8 cellular contexts compared by ENCODE assay signal in genomic region chr5:177111720-177112394, GRCh38. TPM values are rescaled to one million over a fixed set of nuclear protein-coding genes. Genes with fewer than 3 reads are reported as not detected.
DNase-seq lines count a peak whose midpoint lies in the region; ATAC-seq, FAIRE-seq and TF ChIP-seq lines count a peak whose summit lies in the region.

No MANE protein-coding gene starts in this region.

- peak overlapping the region in 1 of 2 experiments; percentile 50; a peak in 1 of 6 replicates for H3K27ac ChIP-seq in A549

- in situ Hi-C loops in GM13976 (cut with MboI; ENCODE audit: low sequenced_read_pairs, unreplicated experiment), result loop anchor here (10.0 kb wide), 2 partner anchors 183 to 447 kb away; no protein-coding TSS in a partner anchor

- H3K9me3 ChIP-seq in A549, result no peaks in the 10 kb centered on the region

- H3K27ac Mint-ChIP-seq in stimulated activated naive B cell treated with anti-CD40 and anti-IgM and Interleukin-4, amounts not matched to agents 10 μg/mL and 1 μg/mL and 100 μg/mL, for 72 hours, result no peak overlapping the region

- peaks cover 4% of the 10 kb centered on the region; the same call in 1 of the 3 replicates for H3K4me1 ChIP-seq in A549

- DNase-seq in A549 (ENCODE audit: low read depth in 1 of 2, low spot score in 1 of 2) (peak; percentile 51 to 84), GM13976 (ENCODE audit: low spot score) (peak; percentile 84), NCI-H2227 treated with DMSO at 0.1 percent for 48 hours (lab: John Stamatoyannopoulos, UW) (peak; percentile 23), ecto neural progenitor cell (ENCODE audit: low spot score) (peak; percentile 89), mucosa of gallbladder (ENCODE audit: low spot score) (peak; percentile 50)
- DNase-seq in activated CD4-positive, alpha-beta T cell treated with anti-CD3 and anti-CD28 coated beads, Interleukin-2, amount 50 U/mL, for 1 hour, result peak; percentile 58
- DNase-seq in stimulated activated naive B cell treated with anti-CD40 and anti-IgM and Interleukin-4, amounts not matched to agents 10 μg/mL and 1 μg/mL and 100 μg/mL, for 72 hours, result peak; percentile 49

- ATAC-seq in A549 (peak; percentile 62 to 84; a peak in 5 of 6 replicates), HG03439 (IDR thresholded peaks at IDR 0.05; ENCODE audit: unreplicated experiment) (no peak)
- peak; percentile 66 to 69 for ATAC-seq in stimulated activated naive B cell treated with anti-CD40 and anti-IgM and Interleukin-4, amounts not matched to agents 10 μg/mL and 1 μg/mL and 100 μg/mL, for 72 hours (replicated peaks)

- H3K4me3 Mint-ChIP-seq in stimulated activated naive B cell treated with anti-CD40 and anti-IgM and Interleukin-4, amounts not matched to agents 10 μg/mL and 1 μg/mL and 100 μg/mL, for 72 hours, result peak overlapping the region in 1 of 2 donors; percentile 43

- peak; percentile 95 for TF ChIP-seq CTCF in A549 (IDR thresholded peaks at IDR 0.05)
- peak; percentile 81 for TF ChIP-seq CTCF in GM13976 (IDR thresholded peaks at IDR 0.05; ENCODE audit: borderline replicate concordance, control extremely low read depth, extremely low read depth, insufficient read depth, missing control alignments)

- POLR2A ChIA-PET in A549 (lab: Yijun Ruan, JAX), result no interaction called here

- H3K4me1 Mint-ChIP-seq in stimulated activated naive B cell treated with anti-CD40 and anti-IgM and Interleukin-4, amounts not matched to agents 10 μg/mL and 1 μg/mL and 100 μg/mL, for 72 hours, result peaks cover 12 to 29% of the 10 kb centered on the region in 2 donors

- 15% methylated on average over 12 of the region's 12 CpGs for WGBS in A549 (ENCODE audit: missing lambda C conversion rate)

- CTCF ChIA-PET in A549 (lab: Yijun Ruan, JAX), result interaction anchor here (0.6 to 7.5 kb wide), 38 partner anchors 9 to 1382 kb away, joined by 3 to 168 read pairs (median 5); partner anchors contain the start of genes FGFR4, NSD1, PRELID1 and RAB24

- peaks cover 0 to 4% of the 10 kb centered on the region in 2 donors for H3K27me3 Mint-ChIP-seq in stimulated activated naive B cell treated with anti-CD40 and anti-IgM and Interleukin-4, amounts not matched to agents 10 μg/mL and 1 μg/mL and 100 μg/mL, for 72 hours

- peaks cover 0 to 4% of the 10 kb centered on the region in 2 donors for H3K36me3 Mint-ChIP-seq in stimulated activated naive B cell treated with anti-CD40 and anti-IgM and Interleukin-4, amounts not matched to agents 10 μg/mL and 1 μg/mL and 100 μg/mL, for 72 hours

- H3K4me2 ChIP-seq in A549, result peak overlapping the region; percentile 40

- no peak for TF ChIP-seq EP300 in A549 (IDR thresholded peaks at IDR 0.05)

- TF ChIP-seq RAD21 in A549 (conservative IDR thresholded peaks at IDR 0.05 in 1 of 2, IDR thresholded peaks at IDR 0.05 in 1 of 2), result peak; percentile 95 to 97

- TF ChIP-seq POLR2A in A549 (IDR thresholded peaks at IDR 0.05; ENCODE audit: low read length), result no peak

- H3K9me3 Mint-ChIP-seq in stimulated activated naive B cell treated with anti-CD40 and anti-IgM and Interleukin-4, amounts not matched to agents 10 μg/mL and 1 μg/mL and 100 μg/mL, for 72 hours, result peaks cover 0 to 5% of the 10 kb centered on the region in 2 donors

- no peak for FAIRE-seq in A549 (lab: Jason Lieb, UNC)

- H3K4me3 ChIP-seq in A549, result no peak overlapping the region

TF ChIP-seq in A549, 52 proteins besides CTCF, POLR2A, EP300 and RAD21:
- TF ChIP-seq POLR2AphosphoS2 (conservative IDR thresholded peaks at IDR 0.05; ENCODE audit: low read length) (no peak), SMC3 (IDR thresholded peaks at IDR 0.05) (peak; percentile 87)
TF ChIP-seq in A549: peak in this region for 1.

RNA-seq across cellular contexts. Expression of gene NSD1, which starts 21.7 kb away (rescaled TPM):
- polyA plus RNA-seq in A549 (2011; rRNA removed), result 35.5 and 38.2 TPM in 2 replicates
- polyA plus RNA-seq in A549 (2012; cell fraction: cytosol; rRNA removed), result 6.2 and 8.1 TPM in 2 replicates
- 8.4 and 9.5 TPM in 2 replicates for polyA plus RNA-seq in A549 (2012; cell fraction: nucleus; rRNA removed)
- 15.2 to 16.7 TPM (median 16.3 TPM) in 3 replicates for polyA plus RNA-seq in A549 (2017; fragmentation: RNase III; extraction: RNeasy Plus Mini Kit Qiagen cat#74134 plus additional on column Dnase treatment)
- 56.8 and 59.0 TPM in 2 replicates for polyA minus RNA-seq in A549 (2011; rRNA and poly(A)+ RNA removed)
- 82.1 TPM for total RNA-seq in mucosa of gallbladder

RNA-seq across cellular contexts. Expression of gene FGFR4, which starts 25.1 kb away (rescaled TPM):
- polyA plus RNA-seq in A549 (2011; rRNA removed), result 31.8 and 34.7 TPM in 2 replicates
- 42.7 and 58.2 TPM in 2 replicates for polyA plus RNA-seq in A549 (2012; cell fraction: cytosol; rRNA removed)
- polyA plus RNA-seq in A549 (2012; cell fraction: nucleus; rRNA removed), result 140 and 196 TPM in 2 replicates
- 28.5 to 45.2 TPM (median 39.3 TPM) in 3 replicates for polyA plus RNA-seq in A549 (2017; fragmentation: RNase III; extraction: RNeasy Plus Mini Kit Qiagen cat#74134 plus additional on column Dnase treatment)
- 46.7 and 47.0 TPM in 2 replicates for polyA minus RNA-seq in A549 (2011; rRNA and poly(A)+ RNA removed)
- 233 TPM for total RNA-seq in mucosa of gallbladder

Comparison
In these comparisons a context has a peak if more than half of its experiments do, and no peak if none do; other contexts are left out.
1. DNase-seq: peak in every context shown above with its lines; median percentile 89 in ecto neural progenitor cell; 84 in GM13976; 68 in A549; 58 in activated CD4-positive, alpha-beta T cell treated with anti-CD3 and anti-CD28 coated beads, Interleukin-2, amount 50 U/mL, for 1 hour; 50 in mucosa of gallbladder; 49 in stimulated activated naive B cell treated with anti-CD40 and anti-IgM and Interleukin-4, amounts not matched to agents 10 μg/mL and 1 μg/mL and 100 μg/mL, for 72 hours; 23 in NCI-H2227 treated with DMSO at 0.1 percent for 48 hours.